15 cellular contexts compared by ENCODE assay signal in the genomic region with DNA sequence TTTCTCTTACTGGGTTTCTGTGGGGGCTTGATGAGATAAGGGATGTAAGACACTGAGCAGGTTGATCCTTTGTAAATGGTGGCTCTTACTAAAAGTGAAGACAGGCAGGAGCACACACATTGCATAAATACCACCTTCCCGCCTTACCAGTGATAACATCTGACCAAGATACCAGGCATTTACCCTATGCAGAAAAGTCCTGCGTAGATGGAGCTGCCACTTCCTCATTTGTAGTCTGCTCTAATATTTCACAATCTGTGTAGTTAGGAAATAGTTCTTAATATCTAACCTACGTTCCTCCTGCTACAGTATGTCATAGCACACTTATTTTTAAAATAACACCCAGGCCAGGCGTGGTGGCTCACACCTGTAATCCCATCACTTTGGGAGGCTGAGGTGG. TPM values are rescaled to one million over a fixed set of nuclear protein-coding genes. Genes with fewer than 3 reads are reported as not detected.
DNase-seq lines count a peak whose midpoint lies in the region; ATAC-seq, FAIRE-seq and TF ChIP-seq lines count a peak whose summit lies in the region.
"Had no signal": no experiment of that assay in that cellular context is flagged by ENCODE, and none has a peak within 500 bp of the region (broad histone marks: within the 10 kb centered on the region; RNA-seq: fewer than 3 reads in every experiment).

No MANE protein-coding gene starts in this region.

- H3K36me3 Mint-ChIP-seq in activated naive CD8-positive, alpha-beta T cell treated with anti-CD3 and anti-CD28 coated beads, Interleukin-2, amount 50 U/mL, for 24 hours (ENCODE audit: low read depth), result no peaks in the 10 kb centered on the region

- H3K4me3 ChIP-seq in K562 (no peak overlapping the region), lung (no peak overlapping the region)
- H3K4me3 ChIP-seq: psoas muscle, testis had no signal

- H3K27me3 Mint-ChIP-seq in activated naive CD8-positive, alpha-beta T cell treated with anti-CD3 and anti-CD28 coated beads, Interleukin-2, amount 50 U/mL, for 24 hours, result no peaks in the 10 kb centered on the region

- CTCF ChIA-PET in K562 (lab: Yijun Ruan, JAX; ENCODE audit: low intra/inter-chr PET ratio), result no interaction called here

- no peak for FAIRE-seq in K562 (lab: Jason Lieb, UNC)
- FAIRE-seq: A204.1 had no signal

- POLR2A ChIA-PET in K562 (lab: Yijun Ruan, JAX), result interaction anchor here (0.5 to 1.6 kb wide), 3 partner anchors 9 to 12 kb away, joined by 3 to 6 read pairs (median 6); no protein-coding TSS in a partner anchor

- H3K9ac ChIP-seq in K562 (ENCODE audit: insufficient read depth in 1 of 2, low read depth in 2 of 2, low read length in 2 of 2), result no peak overlapping the region

- H3K27me3 ChIP-seq in K562 (ENCODE audit: control insufficient read depth in 2 of 2, insufficient read depth in 2 of 2, low read length in 2 of 2) (no peaks in the 10 kb centered on the region), lung (ENCODE audit: control insufficient read depth, insufficient read depth) (no peaks in the 10 kb centered on the region)
- H3K27me3 ChIP-seq: testis had no signal

- no peak for TF ChIP-seq CTCF in K562 (IDR thresholded peaks at IDR 0.05 in 2 of 3, conservative IDR thresholded peaks at IDR 0.05 in 1 of 3; ENCODE audit: insufficient read depth in 2 of 3, low read depth in 1 of 3, low read length in 3 of 3)
- TF ChIP-seq CTCF in lung (IDR thresholded peaks at IDR 0.05; ENCODE audit: control extremely low read depth, extremely low read depth), result no peak
- no peak for TF ChIP-seq CTCF in GM13977 (IDR thresholded peaks at IDR 0.05; ENCODE audit: extremely low read depth, insufficient read depth, missing control alignments)

- ATAC-seq in K562 (no peak), lung (ENCODE audit: insufficient read depth, low FRiP score) (peak; percentile 72), GM21723 (IDR thresholded peaks at IDR 0.05; ENCODE audit: unreplicated experiment) (no peak)
- no peak for ATAC-seq in activated naive CD8-positive, alpha-beta T cell treated with anti-CD3 and anti-CD28 coated beads, Interleukin-2, amount 50 U/mL, for 24 hours
- no peak for ATAC-seq in stimulated activated naive CD8-positive, alpha-beta T cell treated with anti-CD3 and anti-CD28 coated beads, Interleukin-15, Interleukin-2, amounts not matched to agents 100 U/mL and 50 U/mL, for 24 hours
- ATAC-seq: activated CD4-positive, CD25-positive, alpha-beta regulatory T cell treated with anti-CD3 and anti-CD28 coated beads, Interleukin-2, amount 50 U/mL, for 24 hours; activated T-cell treated with anti-CD3 and anti-CD28 coated beads, Interleukin-2, amount 50 U/mL, for 72 hours had no signal

- no peak overlapping the region for H2AFZ ChIP-seq in K562 (ENCODE audit: low read depth, low read length)

- TF ChIP-seq RAD21 in K562 (CRISPR knock-in tag; conservative IDR thresholded peaks at IDR 0.05 in 1 of 2, IDR thresholded peaks at IDR 0.05 in 1 of 2), result no peak

- no peaks in the 10 kb centered on the region for H4K20me1 ChIP-seq in K562 (replicated peaks; ENCODE audit: control insufficient read depth, insufficient read depth, low read length)

- peaks cover 6% of the 10 kb centered on the region for H3K4me1 Mint-ChIP-seq in activated naive CD8-positive, alpha-beta T cell treated with anti-CD3 and anti-CD28 coated beads, Interleukin-2, amount 50 U/mL, for 24 hours

- H3K27ac ChIP-seq in K562 (ENCODE audit: extremely low read depth, low read depth, low read length) (no peak overlapping the region), lung (ENCODE audit: low read depth in 1 of 2, low read length in 1 of 2) (no peak overlapping the region)
- H3K27ac ChIP-seq: psoas muscle had no signal

- H3K4me3 Mint-ChIP-seq in activated naive CD8-positive, alpha-beta T cell treated with anti-CD3 and anti-CD28 coated beads, Interleukin-2, amount 50 U/mL, for 24 hours, result no peak overlapping the region
- H3K4me3 Mint-ChIP-seq: activated T-cell treated with anti-CD3 and anti-CD28 coated beads, Interleukin-2, amount 50 U/mL, for 72 hours had no signal

- peak; percentile 44 for DNase-seq in Ammon's horn (ENCODE audit: low spot score)
- peak; percentile 97 for DNase-seq in MV-4-11 (lab: John Stamatoyannopoulos, UW)
- DNase-seq in K562 (ENCODE audit: extremely low read depth in 1 of 4, low spot score in 3 of 4), result no peak
- DNase-seq in lung (ENCODE audit: low spot score), result no peak
- no peak for DNase-seq in activated naive CD8-positive, alpha-beta T cell treated with anti-CD3 and anti-CD28 coated beads, Interleukin-2, amount 50 U/mL, for 24 hours
- DNase-seq in stimulated activated naive CD8-positive, alpha-beta T cell treated with anti-CD3 and anti-CD28 coated beads, Interleukin-15, Interleukin-2, amounts not matched to agents 100 U/mL and 50 U/mL, for 24 hours, result no peak
- DNase-seq in GM13977 (ENCODE audit: low spot score), result no peak
- DNase-seq: activated T-cell treated with anti-CD3 and anti-CD28 coated beads, Interleukin-2, amount 50 U/mL, for 72 hours; hypothalamus; psoas muscle; SHP77 treated with DMSO at 0.1 percent for 48 hours; testis had no signal

- H3K36me3 ChIP-seq in K562 (ENCODE audit: control insufficient read depth, insufficient read depth, low read length), result no peaks in the 10 kb centered on the region
- H3K36me3 ChIP-seq in lung (ENCODE audit: control insufficient read depth in 2 of 2, insufficient read depth in 2 of 2, low read length in 2 of 2), result no peaks in the 10 kb centered on the region

- H3K4me1 ChIP-seq in K562 (replicated peaks in 1 of 2; ENCODE audit: control insufficient read depth in 2 of 2, insufficient read depth in 2 of 2, low read length in 2 of 2), result peaks cover 0 to 5% of the 10 kb centered on the region in 2 experiments; a peak in 1 of 5 replicates
- H3K4me1 ChIP-seq in lung (ENCODE audit: control insufficient read depth in 2 of 2, insufficient read depth in 2 of 2, low read length in 2 of 2), result peaks cover 0 to 8% of the 10 kb centered on the region in 2 donors
- H3K4me1 ChIP-seq: psoas muscle had no signal

- BruUV-seq in K562 (replicated peaks; lab: Mats Ljungman, UMichigan), result no TSS peak

- TF ChIP-seq EP300 in K562 (IDR thresholded peaks at IDR 0.05; ENCODE audit: low read length), result no peak

- H3K9me3 ChIP-seq in K562 (replicated peaks; ENCODE audit: control insufficient read depth, insufficient read depth, low read depth, low read length) (no peaks in the 10 kb centered on the region), lung (ENCODE audit: control insufficient read depth in 2 of 2, insufficient read depth in 1 of 2, low read length in 1 of 2) (no peaks in the 10 kb centered on the region)
- H3K9me3 ChIP-seq: psoas muscle, testis had no signal

- intact Hi-C loops in K562 (cut with micrococcal nuclease), result no loop called here

- no peak for TF ChIP-seq POLR2A in K562 (conservative IDR thresholded peaks at IDR 0.05)

- no peaks in the 10 kb centered on the region for H3K79me2 ChIP-seq in K562 (ENCODE audit: control insufficient read depth, insufficient read depth, low read length)

- H3K4me2 ChIP-seq in K562 (ENCODE audit: insufficient read depth, low read length), result no peak overlapping the region

- H3K27ac Mint-ChIP-seq in activated naive CD8-positive, alpha-beta T cell treated with anti-CD3 and anti-CD28 coated beads, Interleukin-2, amount 50 U/mL, for 24 hours, result no peak overlapping the region
- H3K27ac Mint-ChIP-seq: activated T-cell treated with anti-CD3 and anti-CD28 coated beads, Interleukin-2, amount 50 U/mL, for 72 hours had no signal

- in situ Hi-C loops in K562 (cut with MboI) (no loop called here), GM13977 (cut with MboI; ENCODE audit: low pct_unique_long_range_greater_than_20kb, low sequenced_read_pairs, unreplicated experiment) (no loop called here)

- H3K9me3 Mint-ChIP-seq in activated naive CD8-positive, alpha-beta T cell treated with anti-CD3 and anti-CD28 coated beads, Interleukin-2, amount 50 U/mL, for 24 hours, result no peaks in the 10 kb centered on the region
- H3K9me3 Mint-ChIP-seq: activated T-cell treated with anti-CD3 and anti-CD28 coated beads, Interleukin-2, amount 50 U/mL, for 72 hours had no signal

- no peaks in the 10 kb centered on the region for H3K9me1 ChIP-seq in K562 (ENCODE audit: control insufficient read depth, insufficient read depth, low read length)

- 44% methylated on average over 4 of the region's 4 CpGs for WGBS in K562 (ENCODE audit: insufficient coverage, low coverage, missing lambda C conversion rate)
- WGBS in lung, 2 donors, result 31 to 52% methylated on average over 4 of the region's 4 CpGs

TF ChIP-seq in K562, 482 proteins besides CTCF, POLR2A, EP300 and RAD21 (continues in another document):
- peak; percentile 96 for TF ChIP-seq SPI1 (IDR thresholded peaks at IDR 0.05; ENCODE audit: borderline replicate concordance, low read depth, low read length)
- 0 out of 4 replicates have a peak, but pooled peaks of 1 of the 2 experiments have one; percentile 58 for TF ChIP-seq TEAD1 (CRISPR knock-in tag; IDR thresholded peaks at IDR 0.05)
- no peak for TF ChIP-seq SMARCA5 (IDR thresholded peaks at IDR 0.05)
- TF ChIP-seq CEBPB (tag; IDR thresholded peaks at IDR 0.05), result peak; percentile 95
- 0 out of 4 replicates have a peak, but pooled peaks of 1 of the 2 experiments have one; percentile 21 for TF ChIP-seq TRIM24 (IDR thresholded peaks at IDR 0.05)
- 0 out of 2 replicates have a peak, but pooled peaks have one; percentile 24 for TF ChIP-seq ZNF41 (CRISPR knock-in tag; conservative IDR thresholded peaks at IDR 0.05)

RNA-seq across cellular contexts. Expression of a gene that starts 23.9 kb away (rescaled TPM):
- total RNA-seq in K562 (2011; cell fraction: chromatin; rRNA removed; ENCODE audit: low replicate concordance), result 1.2 and 3.2 TPM in 2 replicates
- 0.79 and 1.0 TPM in 2 replicates for total RNA-seq in K562 (2011; cell fraction: nucleolus; rRNA removed)
- 1.4 and 2.7 TPM in 2 replicates for total RNA-seq in K562 (2011; cell fraction: nucleoplasm; rRNA removed)
- total RNA-seq in K562 (2014; rRNA removed) (2.3 TPM in 2 replicates), K562 (2014; rRNA removed; fragmentation: Illumina TruSeq; extraction: Trizol) (4.4 and 4.8 TPM in 2 replicates), K562 (2015; rRNA removed; fragmentation: Illumina TruSeq; extraction: Trizol) (4.9 and 5.0 TPM in 2 replicates), K562 (2021) (2.9 and 4.3 TPM in 2 replicates), lung (10 to 100 TPM; 41.5 to 44.8 TPM)
- polyA plus RNA-seq in K562 (2011; rRNA removed) (1.8 and 2.4 TPM in 2 replicates), K562 (2014; fragmentation: Illumina TruSeq; extraction: Trizol) (4.1 and 4.3 TPM in 2 replicates), K562 (2014; fragmentation: Nextera tagmentation; extraction: Ambion mirVana) (1 to 10 TPM; 1.7 to 1.9 TPM), K562 (2014; rRNA removed) (2.9 and 3.9 TPM in 2 replicates), lung (10 to 100 TPM; 14.9 to 30.3 TPM)
- 1.0 and 1.8 TPM in 2 replicates for polyA plus RNA-seq in K562 (2011; cell fraction: cytosol; rRNA removed)
- polyA plus RNA-seq in K562 (2011; cell fraction: nucleus; rRNA removed), result 0.73 and 0.78 TPM in 2 replicates
- 4.6 and 5.5 TPM in 2 replicates for polyA plus RNA-seq in K562 (2012)
- polyA minus RNA-seq in K562 (2011; rRNA and poly(A)+ RNA removed), result 2.9 and 3.5 TPM in 2 replicates
- 1.6 and 2.3 TPM in 2 replicates for polyA minus RNA-seq in K562 (2011; cell fraction: cytosol; rRNA and poly(A)+ RNA removed)
- polyA minus RNA-seq in K562 (2011; cell fraction: nucleus; rRNA and poly(A)+ RNA removed), result 0.54 and 1.8 TPM in 2 replicates

Comparison
In these comparisons a context has a peak if more than half of its experiments do, and no peak if none do; other contexts are left out.
1. DNase-seq: peak in Ammon's horn (single experiment) and MV-4-11 (single experiment); none in K562 (0 of 4), lung (single experiment), activated naive CD8-positive, alpha-beta T cell treated with anti-CD3 and anti-CD28 coated beads, Interleukin-2, amount 50 U/mL, for 24 hours (single experiment), stimulated activated naive CD8-positive, alpha-beta T cell treated with anti-CD3 and anti-CD28 coated beads, Interleukin-15, Interleukin-2, amounts not matched to agents 100 U/mL and 50 U/mL, for 24 hours (single experiment) and GM13977 (single experiment).
2. RNA of a gene that starts 23.9 kb away (total RNA-seq): 41.5 to 44.8 TPM in lung; 0.79 to 5.0 TPM in K562; every median in the first group is over 4 times any median in the second.